1 cellular context compared by ENCODE assay signal in genomic region chr20:33541074-33541473, GRCh38.
TF ChIP-seq lines count a peak whose summit lies in the region.

No MANE protein-coding gene starts in this region.

TF ChIP-seq in HepG2, 621 proteins besides CTCF, POLR2A, EP300 and RAD21 (continued from another document and continues in another):
- TF ChIP-seq HOXA7 (CRISPR knock-in tag; IDR thresholded peaks at IDR 0.05), result no peak
- TF ChIP-seq, protein P1, sequence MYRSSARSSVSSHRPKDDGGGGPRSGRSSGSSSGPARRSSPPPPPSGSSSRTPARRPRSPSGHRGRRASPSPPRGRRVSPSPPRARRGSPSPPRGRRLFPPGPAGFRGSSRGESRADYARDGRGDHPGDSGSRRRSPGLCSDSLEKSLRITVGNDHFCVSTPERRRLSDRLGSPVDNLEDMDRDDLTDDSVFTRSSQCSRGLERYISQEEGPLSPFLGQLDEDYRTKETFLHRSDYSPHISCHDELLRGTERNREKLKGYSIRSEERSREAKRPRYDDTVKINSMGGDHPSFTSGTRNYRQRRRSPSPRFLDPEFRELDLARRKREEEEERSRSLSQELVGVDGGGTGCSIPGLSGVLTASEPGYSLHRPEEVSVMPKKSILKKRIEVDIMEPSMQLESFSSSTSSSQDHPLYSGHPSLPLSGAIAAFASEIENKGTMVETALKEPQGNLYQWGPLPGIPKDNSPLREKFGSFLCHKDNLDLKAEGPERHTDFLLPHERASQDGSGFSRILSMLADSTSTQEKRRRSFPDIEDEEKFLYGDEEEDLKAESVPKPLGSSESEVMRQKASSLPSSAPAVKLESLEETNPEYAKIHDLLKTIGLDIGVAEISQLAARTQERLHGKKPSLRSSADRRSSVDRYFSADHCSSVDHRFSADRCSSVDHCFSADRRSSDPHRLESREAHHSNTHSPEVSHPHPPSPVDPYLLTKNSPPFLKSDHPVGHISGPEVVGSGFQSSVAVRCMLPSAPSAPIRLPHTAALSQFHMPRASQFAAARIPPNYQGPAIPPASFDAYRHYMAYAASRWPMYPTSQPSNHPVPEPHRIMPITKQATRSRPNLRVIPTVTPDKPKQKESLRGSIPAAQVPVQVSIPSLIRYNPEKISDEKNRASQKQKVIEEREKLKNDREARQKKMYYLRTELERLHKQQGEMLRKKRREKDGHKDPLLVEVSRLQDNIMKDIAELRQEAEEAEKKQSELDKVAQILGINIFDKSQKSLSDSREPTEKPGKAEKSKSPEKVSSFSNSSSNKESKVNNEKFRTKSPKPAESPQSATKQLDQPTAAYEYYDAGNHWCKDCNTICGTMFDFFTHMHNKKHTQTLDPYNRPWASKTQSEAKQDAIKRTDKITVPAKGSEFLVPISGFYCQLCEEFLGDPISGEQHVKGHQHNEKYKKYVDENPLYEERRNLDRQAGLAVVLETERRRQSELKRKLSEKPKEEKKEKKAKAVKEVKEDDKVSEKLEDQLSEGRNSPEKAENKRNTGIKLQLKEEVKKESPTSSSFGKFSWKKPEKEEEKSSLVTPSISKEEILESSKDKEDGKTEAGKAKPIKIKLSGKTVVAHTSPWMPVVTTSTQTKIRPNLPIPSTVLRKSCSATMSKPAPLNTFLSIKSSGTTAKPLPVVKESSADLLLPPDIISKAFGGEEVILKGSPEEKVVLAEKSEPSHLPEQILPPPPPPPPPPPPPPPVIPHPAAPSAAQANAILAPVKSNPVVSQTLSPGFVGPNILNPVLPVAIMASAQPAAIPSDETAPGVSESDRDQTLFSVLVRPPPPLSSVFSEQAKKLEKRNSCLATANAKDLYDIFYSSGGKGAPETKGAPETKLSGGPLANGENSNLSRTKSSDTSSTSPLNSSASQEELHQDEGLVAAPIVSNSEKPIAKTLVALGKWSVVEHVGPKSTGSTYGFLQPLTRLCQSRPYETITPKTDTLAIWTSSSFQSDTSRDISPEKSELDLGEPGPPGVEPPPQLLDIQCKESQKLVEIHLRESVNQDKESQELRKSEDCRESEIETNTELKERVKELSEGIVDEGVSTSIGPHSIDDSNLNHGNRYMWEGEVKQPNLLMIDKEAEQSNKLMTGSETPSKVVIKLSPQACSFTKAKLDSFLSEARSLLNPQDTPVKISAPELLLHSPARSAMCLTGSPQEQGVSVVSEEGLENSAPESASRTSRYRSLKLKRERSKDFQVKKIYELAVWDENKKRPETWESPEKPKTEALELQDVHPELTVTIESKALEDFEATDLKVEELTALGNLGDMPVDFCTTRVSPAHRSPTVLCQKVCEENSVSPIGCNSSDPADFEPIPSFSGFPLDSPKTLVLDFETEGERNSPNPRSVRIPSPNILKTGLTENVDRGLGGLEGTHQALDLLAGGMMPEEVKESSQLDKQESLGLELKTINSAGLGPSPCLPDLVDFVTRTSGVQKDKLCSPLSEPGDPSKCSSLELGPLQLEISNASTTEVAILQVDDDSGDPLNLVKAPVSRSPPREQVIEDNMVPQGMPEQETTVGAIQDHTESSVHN (CRISPR knock-in tag; IDR thresholded peaks at IDR 0.05), result no peak
- TF ChIP-seq SCMH1 (CRISPR knock-in tag; IDR thresholded peaks at IDR 0.05; ENCODE audit: borderline replicate concordance), result no peak
- TF ChIP-seq NR2C2 (CRISPR knock-in tag; IDR thresholded peaks at IDR 0.05; ENCODE audit: borderline replicate concordance), result peak; percentile 58; the same call in 1 of the 2 replicates
- TF ChIP-seq, protein P2, sequence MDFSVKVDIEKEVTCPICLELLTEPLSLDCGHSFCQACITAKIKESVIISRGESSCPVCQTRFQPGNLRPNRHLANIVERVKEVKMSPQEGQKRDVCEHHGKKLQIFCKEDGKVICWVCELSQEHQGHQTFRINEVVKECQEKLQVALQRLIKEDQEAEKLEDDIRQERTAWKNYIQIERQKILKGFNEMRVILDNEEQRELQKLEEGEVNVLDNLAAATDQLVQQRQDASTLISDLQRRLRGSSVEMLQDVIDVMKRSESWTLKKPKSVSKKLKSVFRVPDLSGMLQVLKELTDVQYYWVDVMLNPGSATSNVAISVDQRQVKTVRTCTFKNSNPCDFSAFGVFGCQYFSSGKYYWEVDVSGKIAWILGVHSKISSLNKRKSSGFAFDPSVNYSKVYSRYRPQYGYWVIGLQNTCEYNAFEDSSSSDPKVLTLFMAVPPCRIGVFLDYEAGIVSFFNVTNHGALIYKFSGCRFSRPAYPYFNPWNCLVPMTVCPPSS (IDR thresholded peaks at IDR 0.05), result no peak
- TF ChIP-seq RXRA (CRISPR knock-in tag; IDR thresholded peaks at IDR 0.05), result no peak
- no peak for TF ChIP-seq FOSL2 (CRISPR knock-in tag; IDR thresholded peaks at IDR 0.05)
- TF ChIP-seq ZNF644 (CRISPR knock-in tag; IDR thresholded peaks at IDR 0.05; ENCODE audit: low read depth), result 0 out of 2 replicates have a peak, but pooled peaks have one; percentile 15
- TF ChIP-seq MTA1 (CRISPR knock-in tag; IDR thresholded peaks at IDR 0.05; ENCODE audit: borderline replicate concordance), result no peak
- TF ChIP-seq MBD4 (IDR thresholded peaks at IDR 0.05; ENCODE audit: borderline replicate concordance, low read length), result no peak
- no peak for TF ChIP-seq ZNF776 (CRISPR knock-in tag; IDR thresholded peaks at IDR 0.05)
- no peak for TF ChIP-seq GATAD2A (CRISPR knock-in tag; IDR thresholded peaks at IDR 0.05)
- no peak for TF ChIP-seq RXRB (CRISPR knock-in tag; IDR thresholded peaks at IDR 0.05; ENCODE audit: borderline replicate concordance)
- TF ChIP-seq KLF11 (CRISPR knock-in tag; IDR thresholded peaks at IDR 0.05), result no peak
- TF ChIP-seq ZNF770 (CRISPR knock-in tag; IDR thresholded peaks at IDR 0.05), result no peak
- TF ChIP-seq, protein P3, sequence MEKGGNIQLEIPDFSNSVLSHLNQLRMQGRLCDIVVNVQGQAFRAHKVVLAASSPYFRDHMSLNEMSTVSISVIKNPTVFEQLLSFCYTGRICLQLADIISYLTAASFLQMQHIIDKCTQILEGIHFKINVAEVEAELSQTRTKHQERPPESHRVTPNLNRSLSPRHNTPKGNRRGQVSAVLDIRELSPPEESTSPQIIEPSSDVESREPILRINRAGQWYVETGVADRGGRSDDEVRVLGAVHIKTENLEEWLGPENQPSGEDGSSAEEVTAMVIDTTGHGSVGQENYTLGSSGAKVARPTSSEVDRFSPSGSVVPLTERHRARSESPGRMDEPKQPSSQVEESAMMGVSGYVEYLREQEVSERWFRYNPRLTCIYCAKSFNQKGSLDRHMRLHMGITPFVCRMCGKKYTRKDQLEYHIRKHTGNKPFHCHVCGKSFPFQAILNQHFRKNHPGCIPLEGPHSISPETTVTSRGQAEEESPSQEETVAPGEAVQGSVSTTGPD (CRISPR knock-in tag; IDR thresholded peaks at IDR 0.05), result no peak
- TF ChIP-seq SMC3 (IDR thresholded peaks at IDR 0.05; ENCODE audit: low read length), result no peak
- TF ChIP-seq ZNF816 (CRISPR knock-in tag; IDR thresholded peaks at IDR 0.05; ENCODE audit: borderline replicate concordance), result no peak
- TF ChIP-seq, protein P4, sequence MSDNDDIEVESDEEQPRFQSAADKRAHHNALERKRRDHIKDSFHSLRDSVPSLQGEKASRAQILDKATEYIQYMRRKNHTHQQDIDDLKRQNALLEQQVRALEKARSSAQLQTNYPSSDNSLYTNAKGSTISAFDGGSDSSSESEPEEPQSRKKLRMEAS (IDR thresholded peaks at IDR 0.05), result no peak
- peak; percentile 81 for TF ChIP-seq NR2F2 (IDR thresholded peaks at IDR 0.05; ENCODE audit: borderline replicate concordance, low read depth)
- TF ChIP-seq ZNF530 (CRISPR knock-in tag; IDR thresholded peaks at IDR 0.05; ENCODE audit: low read depth), result no peak
- TF ChIP-seq ZFP36 (IDR thresholded peaks at IDR 0.05; ENCODE audit: borderline replicate concordance, low read depth, low read length, partially characterized antibody), result no peak
- TF ChIP-seq ZNF547 (CRISPR knock-in tag; IDR thresholded peaks at IDR 0.05), result no peak
- TF ChIP-seq MAZ (IDR thresholded peaks at IDR 0.05; ENCODE audit: borderline replicate concordance, low read depth, low read length), result no peak
- no peak for TF ChIP-seq MAZ (CRISPR knock-in tag; IDR thresholded peaks at IDR 0.05; ENCODE audit: low read depth)
- TF ChIP-seq, protein P5, sequence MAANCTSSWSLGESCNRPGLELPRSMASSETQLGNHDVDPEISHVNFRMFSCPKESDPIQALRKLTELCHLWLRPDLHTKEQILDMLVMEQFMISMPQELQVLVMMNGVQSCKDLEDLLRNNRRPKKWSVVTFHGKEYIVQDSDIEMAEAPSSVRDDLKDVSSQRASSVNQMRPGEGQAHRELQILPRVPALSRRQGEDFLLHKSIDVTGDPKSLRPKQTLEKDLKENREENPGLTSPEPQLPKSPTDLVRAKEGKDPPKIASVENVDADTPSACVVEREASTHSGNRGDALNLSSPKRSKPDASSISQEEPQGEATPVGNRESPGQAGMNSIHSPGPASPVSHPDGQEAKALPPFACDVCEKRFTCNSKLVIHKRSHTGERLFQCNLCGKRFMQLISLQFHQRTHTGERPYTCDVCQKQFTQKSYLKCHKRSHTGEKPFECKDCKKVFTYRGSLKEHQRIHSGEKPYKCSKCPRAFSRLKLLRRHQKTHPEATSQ (CRISPR knock-in tag; IDR thresholded peaks at IDR 0.05; ENCODE audit: borderline replicate concordance), result no peak
- TF ChIP-seq ZNF367 (CRISPR knock-in tag; IDR thresholded peaks at IDR 0.05; ENCODE audit: borderline replicate concordance), result no peak
- TF ChIP-seq HNF4G (IDR thresholded peaks at IDR 0.05; ENCODE audit: borderline replicate concordance, low read depth, low read length), result peak; percentile 16; the same call in 1 of the 2 replicates
- no peak for TF ChIP-seq HNF4G (CRISPR knock-in tag; IDR thresholded peaks at IDR 0.05; ENCODE audit: borderline replicate concordance, low read depth)
- no peak for TF ChIP-seq PHF5A (CRISPR knock-in tag; IDR thresholded peaks at IDR 0.05; ENCODE audit: low read depth, unreplicated experiment)
- no peak for TF ChIP-seq ZNF564 (CRISPR knock-in tag; IDR thresholded peaks at IDR 0.05)
- TF ChIP-seq ZNF317 (CRISPR knock-in tag; IDR thresholded peaks at IDR 0.05), result no peak
- 0 out of 2 replicates have a peak, but pooled peaks have one; percentile 32 for TF ChIP-seq ESRRA (CRISPR knock-in tag; IDR thresholded peaks at IDR 0.05; ENCODE audit: low read depth)
- TF ChIP-seq NFE2L1 (CRISPR knock-in tag; IDR thresholded peaks at IDR 0.05; ENCODE audit: borderline replicate concordance), result no peak
- TF ChIP-seq NFE2 (CRISPR knock-in tag; IDR thresholded peaks at IDR 0.05), result no peak
- no peak for TF ChIP-seq ZNF496 (CRISPR knock-in tag; IDR thresholded peaks at IDR 0.05; ENCODE audit: insufficient replicate concordance)
- TF ChIP-seq, protein P6, sequence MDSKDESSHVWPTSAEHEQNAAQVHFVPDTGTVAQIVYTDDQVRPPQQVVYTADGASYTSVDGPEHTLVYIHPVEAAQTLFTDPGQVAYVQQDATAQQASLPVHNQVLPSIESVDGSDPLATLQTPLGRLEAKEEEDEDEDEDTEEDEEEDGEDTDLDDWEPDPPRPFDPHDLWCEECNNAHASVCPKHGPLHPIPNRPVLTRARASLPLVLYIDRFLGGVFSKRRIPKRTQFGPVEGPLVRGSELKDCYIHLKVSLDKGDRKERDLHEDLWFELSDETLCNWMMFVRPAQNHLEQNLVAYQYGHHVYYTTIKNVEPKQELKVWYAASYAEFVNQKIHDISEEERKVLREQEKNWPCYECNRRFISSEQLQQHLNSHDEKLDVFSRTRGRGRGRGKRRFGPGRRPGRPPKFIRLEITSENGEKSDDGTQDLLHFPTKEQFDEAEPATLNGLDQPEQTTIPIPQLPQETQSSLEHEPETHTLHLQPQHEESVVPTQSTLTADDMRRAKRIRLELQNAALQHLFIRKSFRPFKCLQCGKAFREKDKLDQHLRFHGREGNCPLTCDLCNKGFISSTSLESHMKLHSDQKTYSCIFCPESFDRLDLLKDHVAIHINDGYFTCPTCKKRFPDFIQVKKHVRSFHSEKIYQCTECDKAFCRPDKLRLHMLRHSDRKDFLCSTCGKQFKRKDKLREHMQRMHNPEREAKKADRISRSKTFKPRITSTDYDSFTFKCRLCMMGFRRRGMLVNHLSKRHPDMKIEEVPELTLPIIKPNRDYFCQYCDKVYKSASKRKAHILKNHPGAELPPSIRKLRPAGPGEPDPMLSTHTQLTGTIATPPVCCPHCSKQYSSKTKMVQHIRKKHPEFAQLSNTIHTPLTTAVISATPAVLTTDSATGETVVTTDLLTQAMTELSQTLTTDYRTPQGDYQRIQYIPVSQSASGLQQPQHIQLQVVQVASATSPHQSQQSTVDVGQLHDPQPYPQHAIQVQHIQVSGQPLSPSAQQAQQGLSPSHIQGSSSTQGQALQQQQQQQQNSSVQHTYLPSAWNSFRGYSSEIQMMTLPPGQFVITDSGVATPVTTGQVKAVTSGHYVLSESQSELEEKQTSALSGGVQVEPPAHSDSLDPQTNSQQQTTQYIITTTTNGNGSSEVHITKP (CRISPR knock-in tag; IDR thresholded peaks at IDR 0.05; ENCODE audit: low read depth), result no peak
- TF ChIP-seq PHF21A (CRISPR knock-in tag; IDR thresholded peaks at IDR 0.05), result 0 out of 2 replicates have a peak, but pooled peaks have one; percentile 21
- no peak for TF ChIP-seq ZNF879 (CRISPR knock-in tag; IDR thresholded peaks at IDR 0.05)
- no peak for TF ChIP-seq ATM (IDR thresholded peaks at IDR 0.05; ENCODE audit: borderline replicate concordance)
- TF ChIP-seq ZNF501 (CRISPR knock-in tag; IDR thresholded peaks at IDR 0.05), result no peak
- no peak for TF ChIP-seq KMT2A (CRISPR knock-in tag; IDR thresholded peaks at IDR 0.05)
